In the genomic region with DNA sequence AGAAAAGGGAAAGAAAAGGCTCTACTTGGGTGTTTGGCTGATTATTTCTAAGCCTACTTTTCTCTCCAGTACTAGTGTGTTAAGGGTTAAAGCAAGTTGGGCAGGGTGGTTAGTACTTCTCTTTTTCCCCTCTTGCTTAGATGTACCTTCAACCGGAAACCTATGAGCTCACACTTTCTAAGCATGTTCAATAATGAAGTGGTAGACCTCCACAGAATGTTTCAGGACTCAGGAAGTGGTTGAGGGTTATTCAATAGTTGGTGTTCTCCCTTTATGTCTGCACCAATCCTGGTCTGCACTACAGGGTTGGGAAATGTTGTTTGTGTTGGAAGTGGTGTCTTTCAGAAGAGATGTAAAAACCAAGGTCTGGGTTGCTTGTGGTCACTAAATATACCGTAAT, we compare ENCODE assay signal across 1 cellular context.
TF ChIP-seq lines count a peak whose summit lies in the region.

No MANE protein-coding gene starts in this region.

TF ChIP-seq in K562, 482 proteins besides CTCF, POLR2A, EP300 and RAD21 (continued from another document):
- no peak for TF ChIP-seq ZNF398 (CRISPR knock-in tag; IDR thresholded peaks at IDR 0.05)
- TF ChIP-seq POLR2B (IDR thresholded peaks at IDR 0.05; ENCODE audit: low read depth, partially characterized antibody) = peak; percentile 44
- TF ChIP-seq E2F6 (IDR thresholded peaks at IDR 0.05; ENCODE audit: borderline replicate concordance in 1 of 2, extremely low read depth in 1 of 2, insufficient read depth in 1 of 2, insufficient read length in 1 of 2, low read depth in 1 of 2, low read length in 1 of 2, poor library complexity in 1 of 2, severe bottlenecking in 1 of 2) = no peak
- peak; percentile 30 for TF ChIP-seq E2F8 (IDR thresholded peaks at IDR 0.05; ENCODE audit: low read depth, partially characterized antibody)
- no peak for TF ChIP-seq ZNF282 (CRISPR knock-in tag; IDR thresholded peaks at IDR 0.05)
- TF ChIP-seq RNF219 (CRISPR knock-in tag; IDR thresholded peaks at IDR 0.05) = 0 out of 2 replicates have a peak, but pooled peaks have one; percentile 19
- TF ChIP-seq SUPT5H (IDR thresholded peaks at IDR 0.05) = peak; percentile 45; the same call in 1 of the 2 replicates
- no peak for TF ChIP-seq SMARCA4 (IDR thresholded peaks at IDR 0.05)
- TF ChIP-seq CUX1 (CRISPR knock-in tag; IDR thresholded peaks at IDR 0.05) = no peak
- peak; percentile 3 for TF ChIP-seq CCNT2 (IDR thresholded peaks at IDR 0.05; ENCODE audit: borderline replicate concordance, extremely low read depth, insufficient read length, low read depth, low read length)
